Comparison of ENCODE assay signal across 12 cellular contexts in the genomic region with DNA sequence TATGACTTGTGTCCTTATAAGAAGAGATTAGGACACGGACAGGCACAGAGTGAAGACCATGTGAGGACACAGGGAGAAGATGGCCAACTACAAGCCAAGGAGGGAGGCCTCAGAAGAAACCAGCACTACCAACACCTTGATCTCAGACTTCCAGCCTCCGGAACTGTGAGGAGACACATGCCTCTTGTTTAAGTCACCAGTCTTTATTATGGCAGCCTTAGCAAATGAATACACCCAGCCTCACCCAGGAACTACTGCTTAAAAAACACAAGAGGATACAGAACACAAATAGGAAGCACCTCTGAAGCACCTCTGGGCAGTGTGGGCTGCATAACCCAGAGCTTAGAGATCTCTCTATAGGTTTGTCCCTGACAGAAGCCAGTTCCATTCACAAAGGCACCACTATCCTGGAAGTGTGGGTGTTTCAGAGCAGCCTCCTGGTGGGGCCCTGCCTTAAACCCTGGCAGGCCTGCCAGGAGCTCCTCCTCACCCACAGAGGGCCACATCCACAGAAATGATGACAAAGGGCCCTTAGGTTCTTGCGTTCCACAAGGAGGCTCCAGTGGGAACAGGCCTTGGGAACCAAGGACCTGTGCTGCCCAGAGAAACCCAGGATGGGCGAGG. TPM values are rescaled to one million over a fixed set of nuclear protein-coding genes. Genes with fewer than 3 reads are reported as not detected.
DNase-seq lines count a peak whose midpoint lies in the region; ATAC-seq and TF ChIP-seq lines count a peak whose summit lies in the region.
"Had no signal": no experiment of that assay in that cellular context is flagged by ENCODE, and none has a peak within 500 bp of the region (broad histone marks: within the 10 kb centered on the region; RNA-seq: fewer than 3 reads in every experiment).

No MANE protein-coding gene starts in this region.

- CTCF ChIA-PET in MCF 10A (lab: Yijun Ruan, JAX) = interaction anchor here (0.6 to 1.4 kb wide), 6 partner anchors 30 to 468 kb away, joined by 3 to 5 read pairs (median 4); no protein-coding TSS in a partner anchor

- intact Hi-C loops in MCF 10A (cut with micrococcal nuclease) = no loop called here

- H3K36me3 Mint-ChIP-seq in MCF 10A (ENCODE audit: insufficient read depth, unreplicated experiment) = no peaks in the 10 kb centered on the region

- DNase-seq in HT-29 (ENCODE audit: low spot score) = peak; percentile 8
- DNase-seq in MCF 10A (ENCODE audit: unreplicated experiment) = no peak
- peak; percentile 11 for DNase-seq in stimulated activated CD8-positive, alpha-beta memory T cell treated with anti-CD3 and anti-CD28 coated beads, Interleukin-4, amount 100 ng/mL, for 48 hours
- no peak for DNase-seq in GM10266 (ENCODE audit: extremely low spot score)
- DNase-seq in NCI-H146 (lab: John Stamatoyannopoulos, UW) = no peak
- DNase-seq: activated CD4-positive, alpha-beta T cell treated with anti-CD3 and anti-CD28 coated beads for 48 hours; activated naive CD4-positive, alpha-beta T cell treated with anti-CD3 and anti-CD28 coated beads for 36 hours; DMS153 had no signal

- peaks cover 20% of the 10 kb centered on the region for H3K4me1 Mint-ChIP-seq in MCF 10A (ENCODE audit: insufficient read depth, unreplicated experiment)
- H3K4me1 Mint-ChIP-seq: T-cell had no signal

- H3K4me3 Mint-ChIP-seq in MCF 10A (ENCODE audit: unreplicated experiment) = no peak overlapping the region
- H3K4me3 Mint-ChIP-seq: activated naive CD4-positive, alpha-beta T cell treated with anti-CD3 and anti-CD28 coated beads for 36 hours; T-cell had no signal

- H3K27me3 ChIP-seq in layer of hippocampus (ENCODE audit: control insufficient read depth, insufficient read depth, low read length) = no peaks in the 10 kb centered on the region
- H3K27me3 ChIP-seq: pancreas had no signal

- POLR2A ChIA-PET in MCF 10A (lab: Yijun Ruan, JAX) = interaction anchor here (0.6 to 1.8 kb wide), 6 partner anchors 40 to 79 kb away, joined by 3 to 7 read pairs (median 4); a partner anchor contains a TSS

- H3K27ac Mint-ChIP-seq in MCF 10A (ENCODE audit: low read depth, unreplicated experiment) = peak overlapping the region; percentile 73
- H3K27ac Mint-ChIP-seq: activated naive CD4-positive, alpha-beta T cell treated with anti-CD3 and anti-CD28 coated beads for 36 hours; T-cell had no signal

- peak overlapping the region; percentile 36 for H3K27ac ChIP-seq in layer of hippocampus (ENCODE audit: low read depth, low read length)

- no peaks in the 10 kb centered on the region for H3K27me3 Mint-ChIP-seq in MCF 10A (ENCODE audit: insufficient read depth, unreplicated experiment)
- H3K27me3 Mint-ChIP-seq: T-cell had no signal

- no peak for ATAC-seq in GM19463 (IDR thresholded peaks at IDR 0.05; ENCODE audit: unreplicated experiment)
- ATAC-seq: T-cell had no signal

- BruUV-seq in MCF 10A (replicated peaks; lab: Mats Ljungman, UMichigan) = no TSS peak

- H3K9me3 Mint-ChIP-seq in MCF 10A (ENCODE audit: unreplicated experiment) = no peaks in the 10 kb centered on the region
- H3K9me3 Mint-ChIP-seq: activated naive CD4-positive, alpha-beta T cell treated with anti-CD3 and anti-CD28 coated beads for 36 hours; T-cell had no signal

- TF ChIP-seq CTCF in MCF 10A (IDR thresholded peaks at IDR 0.05; ENCODE audit: unreplicated experiment) (no peak), GM10266 (IDR thresholded peaks at IDR 0.05; ENCODE audit: control insufficient read depth, insufficient read depth, low read depth, missing control alignments) (no peak)

RNA-seq across cellular contexts. Expression of a gene that starts 58.8 kb away (rescaled TPM):
- not detected in 2 replicates for total RNA-seq in HT-29 (2014; rRNA removed; shearing (Covaris generic))
- not detected in 2 replicates for total RNA-seq in MCF 10A (2022)
- total RNA-seq: activated naive CD4-positive, alpha-beta T cell treated with anti-CD3 and anti-CD28 coated beads for 36 hours had no signal

Comparison
In these comparisons a context has a peak if more than half of its experiments do, and no peak if none do; other contexts are left out.
1. DNase-seq: peak in HT-29 (single experiment) and stimulated activated CD8-positive, alpha-beta memory T cell treated with anti-CD3 and anti-CD28 coated beads, Interleukin-4, amount 100 ng/mL, for 48 hours (single experiment); none in MCF 10A (single experiment), GM10266 (single experiment) and NCI-H146 (single experiment).